ENCODE assay signal across 11 cellular contexts in the genomic region with DNA sequence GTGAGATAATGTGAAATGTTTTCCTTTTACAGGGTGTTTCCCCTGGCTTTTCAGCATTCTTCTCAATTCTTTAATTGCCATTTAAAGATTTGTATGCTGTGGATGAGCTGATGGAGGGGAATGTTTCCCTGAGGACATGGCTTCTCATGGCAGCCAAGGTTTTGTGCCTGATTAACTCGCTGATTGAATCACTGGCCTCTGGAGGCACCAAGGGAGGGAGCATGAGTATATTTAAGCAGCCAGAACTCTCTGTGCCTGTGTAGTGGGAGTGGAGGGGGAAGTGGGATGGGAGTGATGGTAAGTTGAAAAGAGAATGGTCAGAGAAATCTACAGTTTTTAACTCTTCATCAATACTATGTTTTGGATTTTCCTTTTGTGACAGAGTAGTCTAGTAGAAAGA.
DNase-seq lines count a peak whose midpoint lies in the region; ATAC-seq and TF ChIP-seq lines count a peak whose summit lies in the region.
"Had no signal": no experiment of that assay in that cellular context is flagged by ENCODE, and none has a peak within 500 bp of the region (broad histone marks: within the 10 kb centered on the region; RNA-seq: fewer than 3 reads in every experiment).

No MANE protein-coding gene starts in this region.

- no peaks in the 10 kb centered on the region for H3K9me3 ChIP-seq in Karpas-422 (ENCODE audit: low read length)

- H3K9me2 ChIP-seq in Karpas-422 (replicated peaks; ENCODE audit: insufficient read depth, low read length) = no peaks in the 10 kb centered on the region

- no peak overlapping the region for H3K4me3 ChIP-seq in Karpas-422 (ENCODE audit: low read length)

- H3K79me2 ChIP-seq in Karpas-422 (ENCODE audit: low read length) = no peaks in the 10 kb centered on the region

- TF ChIP-seq CTCF in type B pancreatic cell (conservative IDR thresholded peaks at IDR 0.05) = no peak

- H3K9ac ChIP-seq in Karpas-422 (ENCODE audit: low read length) = no peak overlapping the region

- peak overlapping the region; percentile 96 for H3K27ac Mint-ChIP-seq in activated naive CD4-positive, alpha-beta T cell treated with anti-CD3 and anti-CD28 coated beads, Interleukin-2, amount 50 U/mL, for 24 hours
- peak overlapping the region in 4 of 6 donors; percentile 10 to 78 (median 62) for H3K27ac Mint-ChIP-seq in naive B cell
- peak overlapping the region; percentile 50 for H3K27ac Mint-ChIP-seq in type B pancreatic cell

- peaks cover 4% of the 10 kb centered on the region for H3K4me1 ChIP-seq in Karpas-422 (ENCODE audit: low read length)

- H2AFZ ChIP-seq in Karpas-422 (ENCODE audit: low read length) = no peak overlapping the region

- no peak overlapping the region for H3K4me3 Mint-ChIP-seq in activated naive CD4-positive, alpha-beta T cell treated with anti-CD3 and anti-CD28 coated beads, Interleukin-2, amount 50 U/mL, for 24 hours
- peak overlapping the region in 3 of 8 donors; percentile 11 to 35 (median 17) for H3K4me3 Mint-ChIP-seq in naive B cell
- no peak overlapping the region for H3K4me3 Mint-ChIP-seq in type B pancreatic cell

- no peak for ATAC-seq in naive B cell (ENCODE audit: low read depth in 2 of 2)

- peaks cover 95% of the 10 kb centered on the region for H3K4me1 Mint-ChIP-seq in activated naive CD4-positive, alpha-beta T cell treated with anti-CD3 and anti-CD28 coated beads, Interleukin-2, amount 50 U/mL, for 24 hours
- peaks cover 82 to 93% (median 90%) of the 10 kb centered on the region in 3 donors for H3K4me1 Mint-ChIP-seq in naive B cell
- H3K4me1 Mint-ChIP-seq in type B pancreatic cell (ENCODE audit: unreplicated experiment) = peaks cover 7% of the 10 kb centered on the region

- H3K4me2 ChIP-seq in Karpas-422 (ENCODE audit: low read depth, low read length, poor library complexity, severe bottlenecking) = no peak overlapping the region

- no peak for DNase-seq in activated naive CD4-positive, alpha-beta T cell (lab: John Stamatoyannopoulos, UW)
- DNase-seq in astrocyte of the hippocampus (ENCODE audit: low read depth, low spot score) = peak; percentile 77
- no peak for DNase-seq in naive B cell
- DNase-seq in type B pancreatic cell (ENCODE audit: extremely low spot score, unreplicated experiment) = no peak
- DNase-seq in mesenteric fat pad (ENCODE audit: low spot score) = no peak
- DNase-seq in NCI-H2029 (lab: John Stamatoyannopoulos, UW) = no peak
- no peak for DNase-seq in Karpas-422
- DNase-seq: activated gamma-delta T cell, AML-193, small intestine had no signal

- H3K36me3 ChIP-seq in Karpas-422 (ENCODE audit: insufficient read depth, low read length) = no peaks in the 10 kb centered on the region

- no peaks in the 10 kb centered on the region for H4K20me1 ChIP-seq in Karpas-422 (ENCODE audit: insufficient read depth, low read depth, low read length)

- no peak overlapping the region for H3K27ac ChIP-seq in Karpas-422 (ENCODE audit: low read length)

- H3K27me3 Mint-ChIP-seq in activated naive CD4-positive, alpha-beta T cell treated with anti-CD3 and anti-CD28 coated beads, Interleukin-2, amount 50 U/mL, for 24 hours = no peaks in the 10 kb centered on the region
- H3K27me3 Mint-ChIP-seq in naive B cell = no peaks in the 10 kb centered on the region
- H3K27me3 Mint-ChIP-seq in type B pancreatic cell = no peaks in the 10 kb centered on the region

- H3K9me3 Mint-ChIP-seq in activated naive CD4-positive, alpha-beta T cell treated with anti-CD3 and anti-CD28 coated beads, Interleukin-2, amount 50 U/mL, for 24 hours = peaks cover 8% of the 10 kb centered on the region
- H3K9me3 Mint-ChIP-seq in naive B cell (peaks cover 0 to 3% (median 0%) of the 10 kb centered on the region in 7 donors), type B pancreatic cell (no peaks in the 10 kb centered on the region)

- H3K36me3 Mint-ChIP-seq in activated naive CD4-positive, alpha-beta T cell treated with anti-CD3 and anti-CD28 coated beads, Interleukin-2, amount 50 U/mL, for 24 hours = peaks cover 15% of the 10 kb centered on the region
- H3K36me3 Mint-ChIP-seq in naive B cell (peaks cover 0 to 3% of the 10 kb centered on the region in 2 donors), type B pancreatic cell (no peaks in the 10 kb centered on the region)

- no peaks in the 10 kb centered on the region for H3K27me3 ChIP-seq in Karpas-422 (ENCODE audit: low read length)
